8 cellular contexts compared by ENCODE assay signal in genomic region chr16:67660564-67661028, GRCh38. TPM values are rescaled to one million over a fixed set of nuclear protein-coding genes. Genes with fewer than 3 reads are reported as not detected.
DNase-seq lines count a peak whose midpoint lies in the region; TF ChIP-seq lines count a peak whose summit lies in the region.

PARD6A (plus strand) TSS chr16:67660960; CDS start chr16:67661039, 79 bp downstream.

- H3K36me3 ChIP-seq in neuronal stem cell (replicated peaks in 1 of 2; ENCODE audit: control insufficient read depth in 2 of 2, insufficient read depth in 2 of 2, low read length in 2 of 2) (peaks cover 11 to 61% of the 10 kb centered on the region in 2 donors), subcutaneous abdominal adipose tissue (ENCODE audit: control insufficient read depth in 5 of 5, insufficient read depth in 5 of 5, low read length in 5 of 5) (peaks cover 0 to 43% (median 21%) of the 10 kb centered on the region in 5 donors)

- peak within 1 kb of the TSS; percentile 30 for H3K4ac ChIP-seq in neuronal stem cell (ENCODE audit: low read length)

- no peak for TF ChIP-seq CTCF in HFF-Myc (IDR thresholded peaks at IDR 0.05; ENCODE audit: low read depth, low read length, missing control alignments)

- H4K8ac ChIP-seq in neuronal stem cell (ENCODE audit: low read depth, low read length) = no peak within 1 kb of the TSS

- peak within 1 kb of the TSS; percentile 81 for H2AK5ac ChIP-seq in neuronal stem cell (ENCODE audit: low read depth, low read length)

- peak within 1 kb of the TSS; percentile 84 for H2BK120ac ChIP-seq in neuronal stem cell (ENCODE audit: low read depth, low read length)

- H2BK12ac ChIP-seq in neuronal stem cell (ENCODE audit: low read length) = peak within 1 kb of the TSS; percentile 34

- peak within 1 kb of the TSS; percentile 64 for H2BK15ac ChIP-seq in neuronal stem cell (ENCODE audit: low read length)

- H3K4me3 ChIP-seq in HFF-Myc (replicated peaks; ENCODE audit: low read depth, low read length) = peak within 1 kb of the TSS; percentile 82
- H3K4me3 ChIP-seq in neuronal stem cell (ENCODE audit: low read length in 2 of 2) = peak within 1 kb of the TSS; percentile 70 to 93
- peak within 1 kb of the TSS; percentile 80 to 97 (median 93) for H3K4me3 ChIP-seq in subcutaneous abdominal adipose tissue (ENCODE audit: low read depth in 1 of 5, low read length in 5 of 5)

- H3K18ac ChIP-seq in neuronal stem cell (ENCODE audit: low read length) = peak within 1 kb of the TSS; percentile 97

- H3K27me3 ChIP-seq in neuronal stem cell (ENCODE audit: control insufficient read depth in 3 of 3, insufficient read depth in 3 of 3, low read depth in 1 of 3, low read length in 3 of 3) (peaks cover 0 to 2% (median 0%) of the 10 kb centered on the region in 3 experiments), subcutaneous abdominal adipose tissue (ENCODE audit: control insufficient read depth in 5 of 5, insufficient read depth in 4 of 5, low read length in 5 of 5) (peaks cover 0 to 7% (median 0%) of the 10 kb centered on the region in 5 donors)

- H3K27ac ChIP-seq in neuronal stem cell (replicated peaks; ENCODE audit: low read length) = peak within 1 kb of the TSS; percentile 51
- peak within 1 kb of the TSS; percentile 81 for H3K27ac ChIP-seq in subcutaneous abdominal adipose tissue (ENCODE audit: low read depth, low read length)

- H2AFZ ChIP-seq in neuronal stem cell (ENCODE audit: low read length) = peak within 1 kb of the TSS; percentile 88

- H3K4me2 ChIP-seq in neuronal stem cell (ENCODE audit: insufficient read depth, low read length, poor library complexity, severe bottlenecking) = peak within 1 kb of the TSS; percentile 93

- H3K79me1 ChIP-seq in neuronal stem cell (ENCODE audit: low read depth, low read length) = peaks cover 10% of the 10 kb centered on the region

- H3K23ac ChIP-seq in neuronal stem cell (ENCODE audit: low read depth, low read length, poor library complexity) = peak within 1 kb of the TSS; percentile 92

- H4K91ac ChIP-seq in neuronal stem cell (ENCODE audit: low read depth, low read length, poor library complexity) = peak within 1 kb of the TSS; percentile 22

- H3K9ac ChIP-seq in neuronal stem cell (ENCODE audit: low read depth, low read length, poor library complexity) (peak within 1 kb of the TSS; percentile 99), subcutaneous abdominal adipose tissue (ENCODE audit: low read length in 5 of 5) (peak within 1 kb of the TSS in 4 of 5 donors; percentile 70 to 88 (median 79))

- H3K4me1 ChIP-seq in neuronal stem cell (ENCODE audit: control insufficient read depth in 2 of 2, insufficient read depth in 1 of 2, low read depth in 1 of 2, low read length in 2 of 2) = peaks cover 7 to 12% of the 10 kb centered on the region in 2 donors
- H3K4me1 ChIP-seq in subcutaneous abdominal adipose tissue (ENCODE audit: control insufficient read depth in 5 of 5, insufficient read depth in 5 of 5, low read length in 5 of 5) = peaks cover 0 to 30% (median 25%) of the 10 kb centered on the region in 5 donors

- in situ Hi-C loops in G401 (cut with HindIII; ENCODE audit: low sequenced_read_pairs) = no loop called here

- no CpG with 5 or more reads among the region's 48 CpGs for WGBS in neuronal stem cell (ENCODE audit: extremely low coverage in 2 of 2, insufficient read length in 2 of 2, insufficient replicate concordance in 1 of 2), 2 donors

- peak within 1 kb of the TSS; percentile 91 for H2BK5ac ChIP-seq in neuronal stem cell (ENCODE audit: low read length)

- no peaks in the 10 kb centered on the region for H3K9me3 ChIP-seq in neuronal stem cell (replicated peaks in 1 of 2; ENCODE audit: control insufficient read depth in 2 of 2, insufficient read depth in 1 of 2, low read depth in 1 of 2, low read length in 2 of 2)
- H3K9me3 ChIP-seq in subcutaneous abdominal adipose tissue (ENCODE audit: control insufficient read depth in 5 of 5, low read length in 5 of 5) = no peaks in the 10 kb centered on the region

- H3K14ac ChIP-seq in neuronal stem cell (ENCODE audit: low read length) = peak within 1 kb of the TSS; percentile 17

- DNase-seq in G401 (ENCODE audit: low spot score) (peak; percentile 99), HFF-Myc (ENCODE audit: extremely low read depth, low read depth) (peak; percentile 75), MV-4-11 (lab: John Stamatoyannopoulos, UW) (peak; percentile 97), SK-N-DZ (ENCODE audit: low spot score) (peak; percentile 97), foreskin melanocyte (peak; percentile 93), neuronal stem cell (ENCODE audit: low spot score) (peak; percentile 96)
- peak; percentile 95 for DNase-seq in activated naive CD4-positive, alpha-beta T cell treated with Interleukin-2 at 50 U/mL for 16 hours

RNA-seq across cellular contexts. Expression of gene PARD6A, which starts in this region (rescaled TPM):
- total RNA-seq in G401 (2014; rRNA removed; shearing (Covaris generic)) = 6.6 and 13.5 TPM in 2 replicates
- 14.3 and 17.2 TPM in 2 replicates for polyA plus RNA-seq in SK-N-DZ (2014; cell fraction: cytosol; rRNA removed)
- polyA plus RNA-seq in SK-N-DZ (2014; cell fraction: nucleus; rRNA removed) = 9.7 and 9.8 TPM in 2 replicates
- polyA plus RNA-seq in neuronal stem cell (2013, experiment 1 of 2) = 8.5 TPM
- polyA plus RNA-seq in neuronal stem cell (2013, experiment 2 of 2) = 8.0 TPM

Comparison
In these comparisons a context has a peak if more than half of its experiments do, and no peak if none do; other contexts are left out.
1. Peak in every context shown above with its lines: DNase-seq, H3K4me3 ChIP-seq and H3K27ac ChIP-seq.